Comparison of ENCODE assay signal across 11 cellular contexts in genomic region chr18:21163647-21164625, GRCh38. TPM values are rescaled to one million over a fixed set of nuclear protein-coding genes. Genes with fewer than 3 reads are reported as not detected.
DNase-seq lines count a peak whose midpoint lies in the region; ATAC-seq and TF ChIP-seq lines count a peak whose summit lies in the region.
"Had no signal": no experiment of that assay in that cellular context is flagged by ENCODE, and none has a peak within 500 bp of the region (broad histone marks: within the 10 kb centered on the region; RNA-seq: fewer than 3 reads in every experiment).

No MANE protein-coding gene starts in this region.

- H3K4me1 ChIP-seq in RWPE2 (ENCODE audit: insufficient read depth, poor library complexity, severe bottlenecking) (peaks cover 10% of the 10 kb centered on the region), Caco-2 (no peaks in the 10 kb centered on the region)

- no peaks in the 10 kb centered on the region for H3K36me3 ChIP-seq in RWPE2 (ENCODE audit: low read depth)
- H3K36me3 ChIP-seq in Caco-2 (ENCODE audit: control insufficient read depth, insufficient read depth, low read length): no peaks in the 10 kb centered on the region

- H3K36me3 Mint-ChIP-seq in Caco-2 (ENCODE audit: insufficient read depth, unreplicated experiment) (no peaks in the 10 kb centered on the region), glutamatergic neuron (ENCODE audit: unreplicated experiment) (no peaks in the 10 kb centered on the region)
- H3K36me3 Mint-ChIP-seq: brain had no signal

- DNase-seq in GM04504 (ENCODE audit: low read depth) (peak; percentile 87), RWPE2 (ENCODE audit: low spot score) (no peak), fibroblast of peridontal ligament (ENCODE audit: extremely low read depth) (peak; percentile 98), renal cortical epithelial cell (ENCODE audit: low read depth) (peak; percentile 61), Caco-2 (no peak), glutamatergic neuron (no peak), COLO668 (lab: John Stamatoyannopoulos, UW; ENCODE audit: unreplicated experiment) (no peak)
- no peak for DNase-seq in activated CD4-positive, alpha-beta T cell treated with anti-CD3 and anti-CD28 coated beads for 48 hours
- DNase-seq: occipital lobe had no signal

- intact Hi-C loops in Caco-2 (cut with micrococcal nuclease; ENCODE audit: unreplicated experiment): no loop called here

- peak overlapping the region; percentile 65 for H3K27ac ChIP-seq in RWPE2 (ENCODE audit: poor library complexity, severe bottlenecking)
- H3K27ac ChIP-seq: SK-N-MC had no signal

- no peak overlapping the region for H3K4me3 Mint-ChIP-seq in Caco-2 (ENCODE audit: unreplicated experiment)
- H3K4me3 Mint-ChIP-seq in glutamatergic neuron (ENCODE audit: unreplicated experiment): no peak overlapping the region
- H3K4me3 Mint-ChIP-seq: brain had no signal

- BruUV-seq in Caco-2 (replicated peaks; lab: Mats Ljungman, UMichigan): no TSS peak

- TF ChIP-seq CTCF in RWPE2 (IDR thresholded peaks at IDR 0.05; ENCODE audit: poor library complexity, severe bottlenecking): no peak
- no peak for TF ChIP-seq CTCF in Caco-2 (IDR thresholded peaks at IDR 0.05; ENCODE audit: insufficient read depth in 1 of 2, low read depth in 1 of 2, low read length in 1 of 2, severe bottlenecking in 1 of 2, unreplicated experiment in 1 of 2)
- TF ChIP-seq CTCF in glutamatergic neuron (IDR thresholded peaks at IDR 0.05; ENCODE audit: partially characterized antibody, unreplicated experiment): no peak

- no peaks in the 10 kb centered on the region for H3K27me3 Mint-ChIP-seq in Caco-2 (ENCODE audit: insufficient read depth, unreplicated experiment)
- no peaks in the 10 kb centered on the region for H3K27me3 Mint-ChIP-seq in glutamatergic neuron (ENCODE audit: unreplicated experiment)
- H3K27me3 Mint-ChIP-seq: brain had no signal

- POLR2A ChIA-PET in Caco-2 (lab: Charles Lee): no interaction called here

- H3K4me3 ChIP-seq in RWPE2 (ENCODE audit: severe bottlenecking) (no peak overlapping the region), Caco-2 (ENCODE audit: low read depth, low read length) (no peak overlapping the region)
- H3K4me3 ChIP-seq: SK-N-MC had no signal

- H3K4me1 Mint-ChIP-seq in Caco-2 (ENCODE audit: low read depth, unreplicated experiment) (no peaks in the 10 kb centered on the region), glutamatergic neuron (ENCODE audit: low read depth, unreplicated experiment) (peaks cover 2% of the 10 kb centered on the region)

- H3K27me3 ChIP-seq in RWPE2 (ENCODE audit: insufficient read depth, poor library complexity, severe bottlenecking) (no peaks in the 10 kb centered on the region), Caco-2 (replicated peaks; ENCODE audit: control insufficient read depth, insufficient read depth, low read length) (no peaks in the 10 kb centered on the region)

- H3K9me3 Mint-ChIP-seq in Caco-2 (ENCODE audit: unreplicated experiment) (no peaks in the 10 kb centered on the region), glutamatergic neuron (ENCODE audit: unreplicated experiment) (no peaks in the 10 kb centered on the region)
- H3K9me3 Mint-ChIP-seq: brain had no signal

- no peaks in the 10 kb centered on the region for H3K9me3 ChIP-seq in RWPE2 (ENCODE audit: severe bottlenecking)
- no peaks in the 10 kb centered on the region; the same call in 1 of the 2 replicates for H3K9me3 ChIP-seq in Caco-2

- ATAC-seq in RWPE2 (ENCODE audit: low read depth): peak; percentile 98

- CTCF ChIA-PET in Caco-2 (lab: Charles Lee): no interaction called here

- H3K27ac Mint-ChIP-seq in Caco-2 (ENCODE audit: unreplicated experiment) (no peak overlapping the region), glutamatergic neuron (ENCODE audit: unreplicated experiment) (no peak overlapping the region)

RNA-seq across cellular contexts. Expression of gene ROCK1, which starts 52.3 kb away (rescaled TPM):
- 19.8 and 53.8 TPM in 2 replicates for total RNA-seq in renal cortical epithelial cell
- 50.3 and 51.3 TPM in 2 replicates for total RNA-seq in Caco-2 (2022)
- total RNA-seq in glutamatergic neuron (ENCODE audit: unreplicated experiment): 59.9 TPM

Comparison
In these comparisons a context has a peak if more than half of its experiments do, and no peak if none do; other contexts are left out.
1. DNase-seq: peak in GM04504 (single experiment), fibroblast of peridontal ligament (single experiment) and renal cortical epithelial cell (single experiment); none in RWPE2 (single experiment), Caco-2 (0 of 2), glutamatergic neuron (single experiment), COLO668 (single experiment) and activated CD4-positive, alpha-beta T cell treated with anti-CD3 and anti-CD28 coated beads for 48 hours (single experiment).